In genomic region chr15:63876085-63876662, GRCh38 we compare ENCODE assay signal across 1 cellular context.
TF ChIP-seq lines count a peak whose summit lies in the region.

No MANE protein-coding gene starts in this region.

TF ChIP-seq in GM23338, 12 proteins besides CTCF, POLR2A, EP300 and RAD21 (continued from another document):
- TF ChIP-seq REST (IDR thresholded peaks at IDR 0.05; ENCODE audit: unreplicated experiment), result no peak
- TF ChIP-seq POLR2AphosphoS5 (IDR thresholded peaks at IDR 0.05; ENCODE audit: low read depth), result no peak
